12 cellular contexts compared by ENCODE assay signal in the genomic region with DNA sequence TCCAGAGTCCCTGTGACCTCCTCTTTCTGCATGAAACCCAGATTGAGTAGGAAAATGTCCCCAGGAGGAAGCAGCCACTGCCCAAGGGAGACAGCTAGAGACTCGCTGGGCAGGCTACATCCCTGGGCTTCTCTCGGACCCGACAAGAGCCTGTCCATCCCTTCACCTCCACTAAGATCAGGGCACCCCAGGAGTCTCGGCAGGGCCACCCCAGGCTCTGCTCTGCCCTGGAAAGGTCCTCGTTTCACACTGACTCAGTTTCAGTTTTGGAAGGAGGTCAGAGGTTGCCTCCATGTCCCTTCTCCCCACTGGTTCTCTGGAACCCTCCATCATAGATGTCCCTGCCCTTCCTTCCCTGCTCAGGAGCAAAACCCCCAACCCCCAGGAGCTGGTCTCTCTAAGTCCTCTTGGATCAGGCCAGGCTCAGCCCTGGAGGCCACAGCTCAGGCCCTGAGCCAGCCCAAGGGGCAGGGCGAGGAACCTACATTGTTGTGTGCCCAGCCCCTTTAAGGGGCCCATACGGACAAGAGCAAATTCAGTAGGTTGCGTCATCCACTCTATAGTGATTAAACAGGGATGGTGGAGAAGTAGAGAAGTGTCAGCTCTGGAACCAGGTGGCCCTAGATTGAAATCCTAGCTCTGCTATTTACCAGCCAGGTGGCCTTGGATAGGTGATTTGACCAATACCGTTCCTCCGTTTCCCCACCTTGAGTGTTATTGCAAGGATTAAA. TPM values are rescaled to one million over a fixed set of nuclear protein-coding genes. Genes with fewer than 3 reads are reported as not detected.
DNase-seq lines count a peak whose midpoint lies in the region; ATAC-seq and TF ChIP-seq lines count a peak whose summit lies in the region.
"Had no signal": no experiment of that assay in that cellular context is flagged by ENCODE, and none has a peak within 500 bp of the region (broad histone marks: within the 10 kb centered on the region; RNA-seq: fewer than 3 reads in every experiment).

No MANE protein-coding gene starts in this region.

- H3K4me1 ChIP-seq in left ventricle myocardium inferior, result peaks cover 3% of the 10 kb centered on the region

- ATAC-seq in Right ventricle myocardium inferior, result no peak
- no peak for ATAC-seq in HG03135 (IDR thresholded peaks at IDR 0.05; ENCODE audit: unreplicated experiment)

- DNase-seq in Right ventricle myocardium inferior (ENCODE audit: missing footprints) (peak; percentile 42), left ventricle myocardium inferior (no peak), OCI-M1 (lab: John Stamatoyannopoulos, UW) (peak; percentile 59), cardiac fibroblast (ENCODE audit: low read depth in 2 of 2) (peak; percentile 38 to 70), HT-29 (ENCODE audit: low spot score) (no peak), cortex of kidney (lab: John Stamatoyannopoulos, UW) (no peak)
- no peak for DNase-seq in stimulated activated CD4-positive, alpha-beta T cell treated with anti-CD3 and anti-CD28 coated beads, Interleukin-4, amount 100 ng/mL, for 24 hours
- DNase-seq: NCI-H446 treated with DMSO at 0.1 percent for 48 hours had no signal

- H3K9me3 ChIP-seq in left ventricle myocardium inferior (replicated peaks), result no peaks in the 10 kb centered on the region

- no peaks in the 10 kb centered on the region for H3K36me3 ChIP-seq in left ventricle myocardium inferior
- H3K36me3 ChIP-seq: cardiac muscle cell had no signal

- H3K4me3 ChIP-seq in left ventricle myocardium inferior, result no peak overlapping the region
- no peak overlapping the region for H3K4me3 ChIP-seq in cardiac fibroblast (replicated peaks in 1 of 2; ENCODE audit: low read depth in 2 of 2, low read length in 2 of 2)
- H3K4me3 ChIP-seq: cardiac muscle cell had no signal

- no peak overlapping the region for H3K27ac ChIP-seq in left ventricle myocardium inferior (replicated peaks)
- H3K27ac ChIP-seq: cardiac muscle cell had no signal

- intact Hi-C loops in Right ventricle myocardium inferior (cut with DNase I) (no loop called here), left ventricle myocardium inferior (cut with micrococcal nuclease) (no loop called here)

- TF ChIP-seq CTCF in left ventricle myocardium inferior (IDR thresholded peaks at IDR 0.05; ENCODE audit: borderline replicate concordance) (no peak), cardiac fibroblast (IDR thresholded peaks at IDR 0.05; ENCODE audit: low read depth, low read length) (no peak)

- no peaks in the 10 kb centered on the region for H3K27me3 ChIP-seq in left ventricle myocardium inferior (ENCODE audit: low read depth)
- H3K27me3 ChIP-seq: cardiac muscle cell had no signal

RNA-seq across cellular contexts. Expression of a gene that starts 37.4 kb away (rescaled TPM):
- total RNA-seq in Right ventricle myocardium inferior (not detected), left ventricle myocardium inferior (not detected)
- total RNA-seq in HT-29 (2014; rRNA removed; shearing (Covaris generic)), result not detected in 2 replicates
- total RNA-seq: Daoy, glomerular endothelial cell had no signal

RNA-seq across cellular contexts. Expression of a gene that starts 42.5 kb away (rescaled TPM):
- total RNA-seq in Right ventricle myocardium inferior (72.1 TPM), left ventricle myocardium inferior (63.4 TPM)
- total RNA-seq in HT-29 (2014; rRNA removed; shearing (Covaris generic)), result 68.7 and 83.8 TPM in 2 replicates

RNA-seq across cellular contexts. Expression of a gene that starts 58.5 kb away (rescaled TPM):
- 9.3 TPM for total RNA-seq in Right ventricle myocardium inferior
- 9.0 TPM for total RNA-seq in left ventricle myocardium inferior
- 25.5 and 25.9 TPM in 2 replicates for total RNA-seq in HT-29 (2014; rRNA removed; shearing (Covaris generic))

Comparison
In these comparisons a context has a peak if more than half of its experiments do, and no peak if none do; other contexts are left out.
1. DNase-seq: peak in Right ventricle myocardium inferior (single experiment), OCI-M1 (single experiment) and cardiac fibroblast (2 of 2); none in left ventricle myocardium inferior (single experiment), stimulated activated CD4-positive, alpha-beta T cell treated with anti-CD3 and anti-CD28 coated beads, Interleukin-4, amount 100 ng/mL, for 24 hours (single experiment), HT-29 (single experiment) and cortex of kidney (single experiment).